1 cellular context compared by ENCODE assay signal in genomic region chr5:74767579-74767913, GRCh38.
TF ChIP-seq lines count a peak whose summit lies in the region.

No MANE protein-coding gene starts in this region.

TF ChIP-seq in IMR-90, 13 proteins besides CTCF, POLR2A, EP300 and RAD21 (continued from another document):
- TF ChIP-seq ELK1 (IDR thresholded peaks at IDR 0.05; ENCODE audit: borderline replicate concordance, low read depth, low read length) = no peak
